In genomic region chr9:4886698-4887097, GRCh38 we compare ENCODE assay signal across 1 cellular context.
TF ChIP-seq lines count a peak whose summit lies in the region.

No MANE protein-coding gene starts in this region.

TF ChIP-seq in K562, 482 proteins besides CTCF, POLR2A, EP300 and RAD21 (continued from another document):
- peak; percentile 35; the same call in 1 of the 2 replicates for TF ChIP-seq MGA (IDR thresholded peaks at IDR 0.05)
- no peak for TF ChIP-seq ZNF407 (IDR thresholded peaks at IDR 0.05; ENCODE audit: low read depth)
